ENCODE assay signal across 1 cellular context in genomic region chr3:107366766-107367165, GRCh38.
TF ChIP-seq lines count a peak whose summit lies in the region.

No MANE protein-coding gene starts in this region.

TF ChIP-seq in HCT116, 20 proteins besides CTCF, POLR2A, EP300 and RAD21 (continued from another document):
- TF ChIP-seq ZBTB33 (IDR thresholded peaks at IDR 0.05; ENCODE audit: extremely low read depth, insufficient replicate concordance, low read length) (no peak), FOSL1 (IDR thresholded peaks at IDR 0.05; ENCODE audit: low read depth) (no peak)
- TF ChIP-seq, protein P1, sequence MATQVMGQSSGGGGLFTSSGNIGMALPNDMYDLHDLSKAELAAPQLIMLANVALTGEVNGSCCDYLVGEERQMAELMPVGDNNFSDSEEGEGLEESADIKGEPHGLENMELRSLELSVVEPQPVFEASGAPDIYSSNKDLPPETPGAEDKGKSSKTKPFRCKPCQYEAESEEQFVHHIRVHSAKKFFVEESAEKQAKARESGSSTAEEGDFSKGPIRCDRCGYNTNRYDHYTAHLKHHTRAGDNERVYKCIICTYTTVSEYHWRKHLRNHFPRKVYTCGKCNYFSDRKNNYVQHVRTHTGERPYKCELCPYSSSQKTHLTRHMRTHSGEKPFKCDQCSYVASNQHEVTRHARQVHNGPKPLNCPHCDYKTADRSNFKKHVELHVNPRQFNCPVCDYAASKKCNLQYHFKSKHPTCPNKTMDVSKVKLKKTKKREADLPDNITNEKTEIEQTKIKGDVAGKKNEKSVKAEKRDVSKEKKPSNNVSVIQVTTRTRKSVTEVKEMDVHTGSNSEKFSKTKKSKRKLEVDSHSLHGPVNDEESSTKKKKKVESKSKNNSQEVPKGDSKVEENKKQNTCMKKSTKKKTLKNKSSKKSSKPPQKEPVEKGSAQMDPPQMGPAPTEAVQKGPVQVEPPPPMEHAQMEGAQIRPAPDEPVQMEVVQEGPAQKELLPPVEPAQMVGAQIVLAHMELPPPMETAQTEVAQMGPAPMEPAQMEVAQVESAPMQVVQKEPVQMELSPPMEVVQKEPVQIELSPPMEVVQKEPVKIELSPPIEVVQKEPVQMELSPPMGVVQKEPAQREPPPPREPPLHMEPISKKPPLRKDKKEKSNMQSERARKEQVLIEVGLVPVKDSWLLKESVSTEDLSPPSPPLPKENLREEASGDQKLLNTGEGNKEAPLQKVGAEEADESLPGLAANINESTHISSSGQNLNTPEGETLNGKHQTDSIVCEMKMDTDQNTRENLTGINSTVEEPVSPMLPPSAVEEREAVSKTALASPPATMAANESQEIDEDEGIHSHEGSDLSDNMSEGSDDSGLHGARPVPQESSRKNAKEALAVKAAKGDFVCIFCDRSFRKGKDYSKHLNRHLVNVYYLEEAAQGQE (IDR thresholded peaks at IDR 0.05; ENCODE audit: low read depth), result no peak
TF ChIP-seq in HCT116: peak in this region for 0.
